In genomic region chr18:57801379-57802165, GRCh38 we compare ENCODE assay signal across 8 cellular contexts. TPM values are rescaled to one million over a fixed set of nuclear protein-coding genes. Genes with fewer than 3 reads are reported as not detected.
DNase-seq lines count a peak whose midpoint lies in the region; ATAC-seq and TF ChIP-seq lines count a peak whose summit lies in the region.

No MANE protein-coding gene starts in this region.

- TF ChIP-seq CTCF in GM06990 (IDR thresholded peaks at IDR 0.05; ENCODE audit: insufficient read depth, low read length, poor library complexity, severe bottlenecking), result no peak
- no peak for TF ChIP-seq CTCF in PC-9 (conservative IDR thresholded peaks at IDR 0.05)
- TF ChIP-seq CTCF in fibroblast of pulmonary artery (IDR thresholded peaks at IDR 0.05; ENCODE audit: low read length, missing control alignments), result no peak
- TF ChIP-seq CTCF in progenitor cell of endocrine pancreas (IDR thresholded peaks at IDR 0.05; ENCODE audit: unreplicated experiment), result no peak

- no peaks in the 10 kb centered on the region for H3K36me3 Mint-ChIP-seq in progenitor cell of endocrine pancreas (ENCODE audit: insufficient read depth)

- H3K27ac Mint-ChIP-seq in progenitor cell of endocrine pancreas, result peak overlapping the region; percentile 87

- H3K79me2 ChIP-seq in PC-9 (ENCODE audit: low read depth), result peaks cover 62% of the 10 kb centered on the region

- ATAC-seq in HG03280 (IDR thresholded peaks at IDR 0.05; ENCODE audit: unreplicated experiment), result no peak

- H3F3A ChIP-seq in PC-9 (ENCODE audit: insufficient read depth, low read depth), result peaks cover 9% of the 10 kb centered on the region

- H3K27me3 ChIP-seq in GM06990 (replicated peaks; ENCODE audit: control insufficient read depth, insufficient read depth, low read length) (peaks cover 7% of the 10 kb centered on the region), PC-9 (ENCODE audit: insufficient read depth, low read depth) (no peaks in the 10 kb centered on the region)

- H3K4me1 ChIP-seq in PC-9 (replicated peaks; ENCODE audit: insufficient read depth), result peaks cover 56% of the 10 kb centered on the region

- H3K36me3 ChIP-seq in GM06990 (ENCODE audit: control insufficient read depth, insufficient read depth, low read length) (no peaks in the 10 kb centered on the region), PC-9 (ENCODE audit: low read depth) (no peaks in the 10 kb centered on the region)

- H3K27ac ChIP-seq in PC-9, result peak overlapping the region; percentile 69

- peaks cover 10% of the 10 kb centered on the region for H3K27me3 Mint-ChIP-seq in progenitor cell of endocrine pancreas

- intact Hi-C loops in PC-9 (cut with micrococcal nuclease; ENCODE audit: unreplicated experiment), result loop anchor here (2.0 to 5.0 kb wide), 3 partner anchors 46 to 171 kb away; no protein-coding TSS in a partner anchor

- no peaks in the 10 kb centered on the region for H3K9me3 Mint-ChIP-seq in progenitor cell of endocrine pancreas (ENCODE audit: low read depth)

- peak overlapping the region; percentile 83 for H2AFZ ChIP-seq in PC-9

- peaks cover 45% of the 10 kb centered on the region for H3K4me1 Mint-ChIP-seq in progenitor cell of endocrine pancreas (ENCODE audit: low read depth)

- no peaks in the 10 kb centered on the region for H3K9me3 ChIP-seq in PC-9 (ENCODE audit: insufficient read depth, low read depth)

- DNase-seq in GM06990 (ENCODE audit: extremely low read depth, insufficient read length) (no peak), PC-9 (peak in 1 of 2 experiments; percentile 50), fibroblast of pulmonary artery (ENCODE audit: low read depth) (no peak), progenitor cell of endocrine pancreas (ENCODE audit: low spot score, unreplicated experiment) (no peak), occipital lobe (lab: John Stamatoyannopoulos, UW) (no peak), SIG-M5 treated with dmso at 0.1 percent for 504 hours (lab: John Stamatoyannopoulos, UW; ENCODE audit: unreplicated experiment) (no peak), SW 1271 (lab: John Stamatoyannopoulos, UW) (no peak)

- CTCF ChIA-PET in PC-9 (lab: Charles Lee), result no interaction called here

- TSS peak; percentile 35 for BruUV-seq in PC-9 (replicated peaks; lab: Mats Ljungman, UMichigan)

- no peaks in the 10 kb centered on the region for H3K9me2 ChIP-seq in PC-9 (ENCODE audit: insufficient read depth)

- H3K4me3 ChIP-seq in GM06990 (replicated peaks; ENCODE audit: low read depth, low read length), result peak overlapping the region; percentile 22
- H3K4me3 ChIP-seq in PC-9, result peak overlapping the region; percentile 100
- H3K4me3 ChIP-seq in fibroblast of pulmonary artery (replicated peaks; ENCODE audit: low read depth, low read length), result peak overlapping the region; percentile 74

- H4K20me1 ChIP-seq in PC-9 (ENCODE audit: insufficient read depth), result 0 out of 2 replicates have a peak, but pooled peaks cover 3% of the 10 kb centered on the region

- POLR2A ChIA-PET in PC-9 (lab: Charles Lee; ENCODE audit: unreplicated experiment), result no interaction called here

- peak overlapping the region; percentile 96 for H3K4me2 ChIP-seq in PC-9

- peak overlapping the region; percentile 90 for H3K4me3 Mint-ChIP-seq in progenitor cell of endocrine pancreas (ENCODE audit: low read depth)

RNA-seq across cellular contexts. Expression of gene ATP8B1, which starts 1.5 kb away (rescaled TPM):
- total RNA-seq in PC-9 (2021) (16.7 and 23.4 TPM in 2 replicates), progenitor cell of endocrine pancreas (21.7 and 21.9 TPM in 2 replicates), occipital lobe (2.5 TPM)

Comparison
In these comparisons a context has a peak if more than half of its experiments do, and no peak if none do; other contexts are left out.
1. H3K4me3 ChIP-seq: peak in every context shown above with its lines; median percentile 100 in PC-9; 74 in fibroblast of pulmonary artery; 22 in GM06990.